Comparison of ENCODE assay signal across 17 cellular contexts in the genomic region with DNA sequence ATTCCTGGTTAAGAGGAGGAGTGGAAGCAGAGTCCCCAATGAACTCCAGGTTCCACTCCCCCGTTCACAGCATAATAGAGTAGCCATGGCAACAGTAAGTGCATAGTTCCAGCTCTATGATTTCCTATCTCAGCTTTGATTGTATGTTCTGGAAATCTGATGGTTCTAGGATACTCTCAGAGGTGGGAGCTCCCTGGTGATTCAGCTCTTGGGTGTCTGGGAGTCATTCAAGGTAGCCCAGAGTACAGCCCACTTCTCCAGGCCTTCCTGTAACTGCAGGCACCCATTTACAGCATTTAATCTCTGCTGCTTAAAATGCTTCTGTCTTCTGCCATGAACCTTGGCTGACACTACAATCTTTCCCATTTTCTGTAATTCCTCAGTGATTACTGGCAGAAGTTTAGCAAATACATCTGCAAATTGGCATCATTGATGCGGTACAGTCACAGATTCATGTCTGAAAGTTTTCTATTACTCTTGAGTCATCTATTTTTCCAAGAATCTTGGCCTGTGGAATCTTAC.
DNase-seq lines count a peak whose midpoint lies in the region; ATAC-seq and TF ChIP-seq lines count a peak whose summit lies in the region.
"Had no signal": no experiment of that assay in that cellular context is flagged by ENCODE, and none has a peak within 500 bp of the region (broad histone marks: within the 10 kb centered on the region; RNA-seq: fewer than 3 reads in every experiment).

No MANE protein-coding gene starts in this region.

- H3K23ac ChIP-seq in mesenchymal stem cell (ENCODE audit: low read length in 2 of 2) = no peak overlapping the region

- no peak overlapping the region for H3K14ac ChIP-seq in mesenchymal stem cell (ENCODE audit: low read length in 2 of 2)

- H3K9me3 Mint-ChIP-seq in CD8-positive, alpha-beta T cell = peaks cover 4% of the 10 kb centered on the region

- peaks cover 0 to 3% of the 10 kb centered on the region in 2 experiments for H3K36me3 ChIP-seq in mesenchymal stem cell (ENCODE audit: control insufficient read depth in 1 of 2, insufficient read depth in 2 of 2, low read depth in 1 of 2, low read length in 2 of 2)
- no peaks in the 10 kb centered on the region for H3K36me3 ChIP-seq in CD8-positive, alpha-beta T cell (ENCODE audit: insufficient read depth, low read length)
- H3K36me3 ChIP-seq: esophagus squamous epithelium, sigmoid colon had no signal

- CTCF ChIA-PET in CD8-positive, alpha-beta T cell (lab: Charles Lee) = no interaction called here

- H3K4me3 Mint-ChIP-seq in CD8-positive, alpha-beta T cell = no peak overlapping the region
- H3K4me3 Mint-ChIP-seq: CD4-positive, CD25-positive, alpha-beta regulatory T cell had no signal

- H3K27ac Mint-ChIP-seq in CD8-positive, alpha-beta T cell = no peak overlapping the region
- H3K27ac Mint-ChIP-seq: CD4-positive, CD25-positive, alpha-beta regulatory T cell had no signal

- H2BK120ac ChIP-seq in mesenchymal stem cell (ENCODE audit: low read depth, low read length) = no peak overlapping the region

- H3K27me3 ChIP-seq in mesenchymal stem cell (ENCODE audit: control insufficient read depth in 1 of 2, insufficient read depth in 1 of 2, low read length in 2 of 2) = no peaks in the 10 kb centered on the region
- no peaks in the 10 kb centered on the region for H3K27me3 ChIP-seq in CD8-positive, alpha-beta T cell (ENCODE audit: insufficient read depth, low read length)
- H3K27me3 ChIP-seq: esophagus squamous epithelium, sigmoid colon had no signal

- no peak overlapping the region for H3K27ac ChIP-seq in mesenchymal stem cell (ENCODE audit: low read length, poor library complexity, severe bottlenecking)
- no peak overlapping the region for H3K27ac ChIP-seq in CD8-positive, alpha-beta T cell (ENCODE audit: low read depth, low read length)
- H3K27ac ChIP-seq: sigmoid colon had no signal

- no peak overlapping the region for H3K18ac ChIP-seq in mesenchymal stem cell (ENCODE audit: low read depth in 1 of 2, low read length in 2 of 2)

- intact Hi-C loops in CD8-positive, alpha-beta T cell (cut with DNase I, micrococcal nuclease) = no loop called here

- no peaks in the 10 kb centered on the region for H3K27me3 Mint-ChIP-seq in CD8-positive, alpha-beta T cell (ENCODE audit: low read depth)
- H3K27me3 Mint-ChIP-seq: CD4-positive, CD25-positive, alpha-beta regulatory T cell had no signal

- no peak overlapping the region for H3K4ac ChIP-seq in mesenchymal stem cell (ENCODE audit: low read depth in 1 of 2, low read length in 2 of 2)

- H3K9ac ChIP-seq in mesenchymal stem cell (ENCODE audit: low read length) = peak overlapping the region; percentile 76

- H3K36me3 Mint-ChIP-seq in CD8-positive, alpha-beta T cell = no peaks in the 10 kb centered on the region
- H3K36me3 Mint-ChIP-seq: CD4-positive, CD25-positive, alpha-beta regulatory T cell had no signal

- no peak for TF ChIP-seq CTCF in AG10803 (conservative IDR thresholded peaks at IDR 0.05; ENCODE audit: low read length)
- no peak for TF ChIP-seq CTCF in choroid plexus epithelial cell (conservative IDR thresholded peaks at IDR 0.05; ENCODE audit: low read depth, low read length)
- TF ChIP-seq CTCF in CD8-positive, alpha-beta T cell (IDR thresholded peaks at IDR 0.05) = no peak

- no peak overlapping the region for H2BK15ac ChIP-seq in mesenchymal stem cell (ENCODE audit: low read depth, poor library complexity, severe bottlenecking)

- H2BK5ac ChIP-seq in mesenchymal stem cell (ENCODE audit: low read depth, low read length, poor library complexity, severe bottlenecking) = no peak overlapping the region

- H4K91ac ChIP-seq in mesenchymal stem cell (ENCODE audit: low read length) = no peak overlapping the region

- H2AFZ ChIP-seq in mesenchymal stem cell (ENCODE audit: low read depth, low read length) = no peak overlapping the region

- peaks cover under 1% of the 10 kb centered on the region for H3K9me3 ChIP-seq in mesenchymal stem cell (ENCODE audit: control insufficient read depth, low read length)
- H3K9me3 ChIP-seq in CD8-positive, alpha-beta T cell (ENCODE audit: low read length) = no peaks in the 10 kb centered on the region
- H3K9me3 ChIP-seq: esophagus squamous epithelium, sigmoid colon had no signal

- no peak overlapping the region for H2BK12ac ChIP-seq in mesenchymal stem cell (ENCODE audit: low read length in 2 of 2)

- H3K4me3 ChIP-seq in AG10803 (ENCODE audit: low read length) (no peak overlapping the region), choroid plexus epithelial cell (ENCODE audit: low read depth, low read length) (no peak overlapping the region), mesenchymal stem cell (ENCODE audit: insufficient read depth in 1 of 2, low read depth in 1 of 2, low read length in 2 of 2) (no peak overlapping the region)
- no peak overlapping the region for H3K4me3 ChIP-seq in CD8-positive, alpha-beta T cell (ENCODE audit: low read depth, low read length)
- H3K4me3 ChIP-seq: esophagus squamous epithelium, sigmoid colon had no signal

- H3K4me1 Mint-ChIP-seq in CD8-positive, alpha-beta T cell (ENCODE audit: low read depth) = no peaks in the 10 kb centered on the region
- H3K4me1 Mint-ChIP-seq: CD4-positive, CD25-positive, alpha-beta regulatory T cell had no signal

- H2AK5ac ChIP-seq in mesenchymal stem cell (ENCODE audit: low read length, severe bottlenecking) = no peak overlapping the region

- H3K4me1 ChIP-seq in mesenchymal stem cell (ENCODE audit: control insufficient read depth, insufficient read depth, low read depth, low read length) = no peaks in the 10 kb centered on the region
- H3K4me1 ChIP-seq in CD8-positive, alpha-beta T cell (ENCODE audit: insufficient read depth, low read length) = no peaks in the 10 kb centered on the region

- no peak overlapping the region for H3K4me2 ChIP-seq in mesenchymal stem cell (ENCODE audit: low read length, poor library complexity, severe bottlenecking)

- POLR2A ChIA-PET in CD8-positive, alpha-beta T cell (lab: Charles Lee) = no interaction called here

- peak; percentile 96 for DNase-seq in AG10803 (ENCODE audit: low read depth)
- peak; percentile 65 for DNase-seq in M059J (ENCODE audit: low read depth)
- DNase-seq in choroid plexus epithelial cell (ENCODE audit: low read depth) = peak; percentile 72
- no peak for DNase-seq in mesenchymal stem cell
- no peak for DNase-seq in CD8-positive, alpha-beta T cell
- DNase-seq in NCI-H146 treated with DMSO at 0.1 percent for 48 hours (lab: John Stamatoyannopoulos, UW; ENCODE audit: unreplicated experiment) = no peak
- no peak for DNase-seq in G401 (ENCODE audit: low spot score)
- DNase-seq: activated CD4-positive, alpha-beta T cell treated with anti-CD3 and anti-CD28 coated beads, Interleukin-2, amount 50 U/mL, for 4 hours; activated effector memory CD4-positive, alpha-beta T cell treated with anti-CD3 and anti-CD28 coated beads, Interleukin-2, amount 50 U/mL, for 16 hours; CD4-positive, CD25-positive, alpha-beta regulatory T cell; cerebellar nuclear complex; esophagus squamous epithelium; NCI-H2171; OCI-M1; sigmoid colon; T-helper 2 cell had no signal

- H4K8ac ChIP-seq in mesenchymal stem cell (ENCODE audit: low read length) = no peak overlapping the region

- H3K79me1 ChIP-seq in mesenchymal stem cell (replicated peaks; ENCODE audit: low read length, poor library complexity, severe bottlenecking) = no peaks in the 10 kb centered on the region

- no CpG with 5 or more reads among the region's 2 CpGs for WGBS in mesenchymal stem cell

- in situ Hi-C loops in G401 (cut with HindIII; ENCODE audit: low sequenced_read_pairs) = no loop called here

- no peak for ATAC-seq in HG03025 (IDR thresholded peaks at IDR 0.05; ENCODE audit: low FRiP score, unreplicated experiment)
- ATAC-seq in CD8-positive, alpha-beta T cell = no peak

Comparison
In these comparisons a context has a peak if more than half of its experiments do, and no peak if none do; other contexts are left out.
1. DNase-seq: peak in AG10803 (single experiment), M059J (single experiment) and choroid plexus epithelial cell (single experiment); none in mesenchymal stem cell (single experiment), CD8-positive, alpha-beta T cell (0 of 7), NCI-H146 treated with DMSO at 0.1 percent for 48 hours (single experiment) and G401 (single experiment).